20 cellular contexts compared by ENCODE assay signal in the genomic region with DNA sequence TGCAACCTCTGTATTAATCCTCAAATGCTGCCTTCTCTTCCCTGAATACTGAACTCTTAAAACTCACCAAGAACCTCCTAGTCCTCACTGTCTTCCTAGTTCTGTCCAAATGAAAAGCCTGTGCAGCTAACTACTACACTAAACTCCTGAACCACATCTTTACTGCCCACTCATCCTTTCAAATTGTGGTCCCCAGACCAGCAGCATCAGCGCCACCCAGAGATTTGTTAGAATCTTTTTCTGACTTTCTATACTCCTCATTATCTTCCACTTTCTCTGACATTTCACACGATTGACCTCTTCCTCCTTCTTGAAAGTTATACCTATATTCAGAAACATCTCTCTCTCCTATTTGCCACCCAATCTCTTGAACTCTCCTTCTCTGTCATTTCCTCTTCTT.
"Had no signal": no experiment of that assay in that cellular context is flagged by ENCODE, and none has a peak within 500 bp of the region (broad histone marks: within the 10 kb centered on the region; RNA-seq: fewer than 3 reads in every experiment).

No MANE protein-coding gene starts in this region.

- H3K4me1 ChIP-seq: esophagus muscularis mucosa, gastroesophageal sphincter, left ventricle myocardium inferior, right atrium auricular region, tibial artery had no signal

- H3K9me3 ChIP-seq: esophagus muscularis mucosa, gastroesophageal sphincter, heart left ventricle, left ventricle myocardium inferior, right atrium auricular region, tibial artery had no signal

- H3K36me3 ChIP-seq: esophagus muscularis mucosa, gastroesophageal sphincter, heart left ventricle, left ventricle myocardium inferior, right atrium auricular region, tibial artery had no signal

- ATAC-seq: activated CD4-positive, alpha-beta T cell treated with anti-CD3 and anti-CD28 coated beads for 36 hours; activated CD8-positive, alpha-beta memory T cell treated with anti-CD3 and anti-CD28 coated beads, Interleukin-2, amount 10 ng/mL, durations not matched to agents 7 days and 5 days; gastroesophageal sphincter; heart left ventricle had no signal

- H3K27me3 ChIP-seq: esophagus muscularis mucosa, gastroesophageal sphincter, heart left ventricle, right atrium auricular region, tibial artery had no signal

- H3K4me3 ChIP-seq: esophagus muscularis mucosa, gastroesophageal sphincter, heart left ventricle, left ventricle myocardium inferior, right atrium auricular region, tibial artery had no signal

- H3K27ac ChIP-seq: esophagus muscularis mucosa, gastroesophageal sphincter, heart left ventricle, left ventricle myocardium inferior, right atrium auricular region, tibial artery had no signal

- DNase-seq: activated CD4-positive, alpha-beta memory T cell treated with anti-CD3 and anti-CD28 coated beads, Interleukin-2, amount 10 ng/mL, durations not matched to agents 7 days and 5 days; activated CD4-positive, alpha-beta T cell treated with anti-CD3 and anti-CD28 coated beads for 36 hours; activated CD8-positive, alpha-beta memory T cell treated with anti-CD3 and anti-CD28 coated beads, Interleukin-2, amount 10 ng/mL, durations not matched to agents 7 days and 5 days; effector CD8-positive, alpha-beta T cell; heart left ventricle; kidney glomerular epithelial cell; left ventricle myocardium inferior; mammary epithelial cell; stimulated activated CD4-positive, alpha-beta T cell treated with anti-CD3 and anti-CD28 coated beads, Interleukin-12 subunit alpha, Interleukin-12 subunit beta, amount 100 ng/mL, for 4 hours; stimulated activated CD4-positive, alpha-beta T cell treated with anti-CD3 and anti-CD28 coated beads, Interleukin-1b, Interleukin-23, amount 100 ng/mL, for 48 hours; stimulated activated CD8-positive, alpha-beta memory T cell treated with anti-CD3 and anti-CD28 coated beads, Interleukin-4, amount 100 ng/mL, for 48 hours; stimulated activated naive CD4-positive, alpha-beta T cell treated with Interleukin-2 at 50 U/mL for 16 hours; substantia nigra; tibial artery had no signal

- FAIRE-seq: endothelial cell of umbilical vein, TTC549, urothelium cell line had no signal
